Comparison of ENCODE assay signal across 8 cellular contexts in the genomic region with DNA sequence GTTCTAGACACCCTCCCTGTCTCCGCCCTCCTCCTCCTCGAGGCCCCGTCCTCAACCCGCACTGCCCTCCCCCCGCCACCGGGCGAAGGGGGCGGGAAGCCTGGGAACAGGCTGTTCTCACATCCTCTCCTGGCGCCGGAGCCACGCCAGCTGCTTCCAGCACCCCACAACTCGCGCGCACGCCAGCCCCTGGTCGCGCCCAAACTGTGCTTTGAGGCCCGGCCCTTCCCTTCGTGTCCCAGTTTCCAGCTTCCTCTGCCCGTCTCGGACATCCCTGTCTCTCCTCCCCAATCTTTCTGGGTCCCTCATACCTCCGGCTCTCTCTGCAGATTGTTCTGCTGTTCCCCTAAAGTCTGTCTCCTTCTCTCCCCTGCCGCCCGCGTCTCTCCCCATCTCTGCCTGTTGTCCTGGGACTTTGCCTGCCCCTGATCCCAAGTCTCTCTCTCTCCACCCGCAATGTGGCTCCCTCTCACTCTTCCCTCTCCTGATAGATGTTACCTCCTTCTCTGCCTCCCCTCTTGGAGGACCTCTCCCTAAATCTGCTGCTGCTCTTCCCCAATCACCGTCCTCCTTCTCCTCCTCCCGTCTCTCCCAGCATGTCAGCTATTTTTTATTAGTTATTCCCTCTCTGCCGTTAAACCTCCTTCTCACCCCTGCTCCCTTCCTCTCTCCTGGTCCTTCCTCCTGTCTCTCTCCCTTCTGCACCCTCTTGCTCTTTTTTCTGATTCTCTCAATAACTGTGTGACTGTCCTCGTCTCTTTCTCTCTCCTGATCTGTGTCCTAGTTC. TPM values are rescaled to one million over a fixed set of nuclear protein-coding genes. Genes with fewer than 3 reads are reported as not detected.
A peak's percentile ranks its signal among the peaks of the same experiment; 100 is the strongest.
DNase-seq lines count a peak whose midpoint lies in the region; ATAC-seq and TF ChIP-seq lines count a peak whose summit lies in the region.

No MANE protein-coding gene starts in this region.

- H3K36me3 Mint-ChIP-seq in progenitor cell of endocrine pancreas (ENCODE audit: insufficient read depth): peaks cover 17% of the 10 kb centered on the region
- H3K36me3 Mint-ChIP-seq in natural killer cell treated with Interleukin-12 subunit alpha and Interleukin-12 subunit beta and Interleukin-15 and Interleukin-18, amount 100 ng/mL, for 72 hours: peaks cover 4% of the 10 kb centered on the region

- DNase-seq in ELF-1 (ENCODE audit: low read depth, low spot score) (peak; percentile 50), left ventricle myocardium superior (peak; percentile 92), progenitor cell of endocrine pancreas (ENCODE audit: low spot score, unreplicated experiment) (no peak), T-helper 1 cell (no peak)
- DNase-seq in natural killer cell treated with Interleukin-12 subunit alpha and Interleukin-12 subunit beta and Interleukin-15 and Interleukin-18, amount 100 ng/mL, for 72 hours (ENCODE audit: low spot score): no peak
- no peak for DNase-seq in activated CD4-positive, CD25-positive, alpha-beta regulatory T cell treated with anti-CD3 and anti-CD28 coated beads, Interleukin-2, amount 50 U/mL, for 72 hours

- no peaks in the 10 kb centered on the region for H3K9me3 Mint-ChIP-seq in progenitor cell of endocrine pancreas (ENCODE audit: low read depth)
- H3K9me3 Mint-ChIP-seq in natural killer cell treated with Interleukin-12 subunit alpha and Interleukin-12 subunit beta and Interleukin-15 and Interleukin-18, amount 100 ng/mL, for 72 hours: peaks cover 4% of the 10 kb centered on the region

- H3K27ac Mint-ChIP-seq in progenitor cell of endocrine pancreas: peak overlapping the region; percentile 77
- H3K27ac Mint-ChIP-seq in natural killer cell treated with Interleukin-12 subunit alpha and Interleukin-12 subunit beta and Interleukin-15 and Interleukin-18, amount 100 ng/mL, for 72 hours: peak overlapping the region in 1 of 2 donors; percentile 62

- peaks cover 27% of the 10 kb centered on the region for H3K27me3 Mint-ChIP-seq in progenitor cell of endocrine pancreas
- H3K27me3 Mint-ChIP-seq in natural killer cell treated with Interleukin-12 subunit alpha and Interleukin-12 subunit beta and Interleukin-15 and Interleukin-18, amount 100 ng/mL, for 72 hours: peaks cover 13 to 21% of the 10 kb centered on the region in 2 donors

- peak; percentile 91 for ATAC-seq in left ventricle myocardium superior
- no peak for ATAC-seq in GM21786 (IDR thresholded peaks at IDR 0.05; ENCODE audit: unreplicated experiment)
- no peak for ATAC-seq in natural killer cell treated with Interleukin-12 subunit alpha and Interleukin-12 subunit beta and Interleukin-15 and Interleukin-18, amount 100 ng/mL, for 72 hours

- H3K4me1 Mint-ChIP-seq in progenitor cell of endocrine pancreas (ENCODE audit: low read depth): peaks cover 12% of the 10 kb centered on the region
- H3K4me1 Mint-ChIP-seq in natural killer cell treated with Interleukin-12 subunit alpha and Interleukin-12 subunit beta and Interleukin-15 and Interleukin-18, amount 100 ng/mL, for 72 hours (ENCODE audit: low read depth in 2 of 2): peaks cover 19 to 20% of the 10 kb centered on the region in 2 donors

- intact Hi-C loops in left ventricle myocardium superior (cut with micrococcal nuclease): no loop called here

- TF ChIP-seq CTCF in VCaP (conservative IDR thresholded peaks at IDR 0.05) (0 out of 2 replicates have a peak, but pooled peaks have one; percentile 7), progenitor cell of endocrine pancreas (IDR thresholded peaks at IDR 0.05; ENCODE audit: unreplicated experiment) (no peak)

- peak overlapping the region; percentile 22 for H3K4me3 Mint-ChIP-seq in progenitor cell of endocrine pancreas (ENCODE audit: low read depth)
- no peak overlapping the region for H3K4me3 Mint-ChIP-seq in natural killer cell treated with Interleukin-12 subunit alpha and Interleukin-12 subunit beta and Interleukin-15 and Interleukin-18, amount 100 ng/mL, for 72 hours

- H3K27ac ChIP-seq in VCaP: no peak overlapping the region

RNA-seq across cellular contexts. Expression of a gene that starts 14.2 kb away (rescaled TPM):
- total RNA-seq in left ventricle myocardium superior (0.40 TPM), progenitor cell of endocrine pancreas (4.8 and 4.9 TPM in 2 replicates)
- total RNA-seq in natural killer cell treated with Interleukin-12 subunit alpha and Interleukin-12 subunit beta and Interleukin-15 and Interleukin-18, amount 100 ng/mL, for 72 hours: under 1 TPM in 1 of 2 donors, not detected in 1; 0.12 TPM

RNA-seq across cellular contexts. Expression of a gene that starts 46.3 kb away (rescaled TPM):
- total RNA-seq in left ventricle myocardium superior (27.6 TPM), progenitor cell of endocrine pancreas (15.2 and 17.2 TPM in 2 replicates)
- not detected for total RNA-seq in natural killer cell treated with Interleukin-12 subunit alpha and Interleukin-12 subunit beta and Interleukin-15 and Interleukin-18, amount 100 ng/mL, for 72 hours

RNA-seq across cellular contexts. Expression of a gene that starts 54.5 kb away (rescaled TPM):
- 9.9 TPM for total RNA-seq in left ventricle myocardium superior
- 519 and 559 TPM in 2 replicates for total RNA-seq in progenitor cell of endocrine pancreas
- 1 to 10 TPM; 6.9 to 9.1 TPM for total RNA-seq in natural killer cell treated with Interleukin-12 subunit alpha and Interleukin-12 subunit beta and Interleukin-15 and Interleukin-18, amount 100 ng/mL, for 72 hours

Comparison
In these comparisons a context has a peak if more than half of its experiments do, and no peak if none do; other contexts are left out.
1. DNase-seq: peak in ELF-1 (single experiment) and left ventricle myocardium superior (single experiment); none in progenitor cell of endocrine pancreas (single experiment), natural killer cell treated with Interleukin-12 subunit alpha and Interleukin-12 subunit beta and Interleukin-15 and Interleukin-18, amount 100 ng/mL, for 72 hours (single experiment), T-helper 1 cell (0 of 5) and activated CD4-positive, CD25-positive, alpha-beta regulatory T cell treated with anti-CD3 and anti-CD28 coated beads, Interleukin-2, amount 50 U/mL, for 72 hours (single experiment).
2. RNA of a gene that starts 46.3 kb away (total RNA-seq): 27.6 TPM in left ventricle myocardium superior (single experiment) and 15.2 to 17.2 TPM in progenitor cell of endocrine pancreas; not detected in natural killer cell treated with Interleukin-12 subunit alpha and Interleukin-12 subunit beta and Interleukin-15 and Interleukin-18, amount 100 ng/mL, for 72 hours; every median in the first group is over 10 times any median in the second.
3. RNA of a gene that starts 54.5 kb away (total RNA-seq): 519 to 559 TPM in progenitor cell of endocrine pancreas; 9.9 TPM in left ventricle myocardium superior (single experiment) and 6.9 to 9.1 TPM in natural killer cell treated with Interleukin-12 subunit alpha and Interleukin-12 subunit beta and Interleukin-15 and Interleukin-18, amount 100 ng/mL, for 72 hours; every median in the first group is over 10 times any median in the second.